In genomic region chrX:115912372-115912897, GRCh38 we compare ENCODE assay signal across 10 cellular contexts.
DNase-seq lines count a peak whose midpoint lies in the region; ATAC-seq and TF ChIP-seq lines count a peak whose summit lies in the region.
"Had no signal": no experiment of that assay in that cellular context is flagged by ENCODE, and none has a peak within 500 bp of the region (broad histone marks: within the 10 kb centered on the region; RNA-seq: fewer than 3 reads in every experiment).

No MANE protein-coding gene starts in this region.

- peak; percentile 96 for ATAC-seq in GM18508 (IDR thresholded peaks at IDR 0.05; ENCODE audit: insufficient read depth, unreplicated experiment)

- no peaks in the 10 kb centered on the region for H3K36me3 ChIP-seq in H7 (replicated peaks; ENCODE audit: control insufficient read depth, insufficient read depth, low read length)
- no peaks in the 10 kb centered on the region for H3K36me3 ChIP-seq in KMS-11 (ENCODE audit: insufficient read depth)

- DNase-seq in H7 (peak; percentile 25), iris pigment epithelial cell (ENCODE audit: low read depth) (peak; percentile 22), NCI-H526 treated with DMSO at 0.1 percent for 48 hours (lab: John Stamatoyannopoulos, UW) (no peak), SIG-M5 treated with dmso at 0.1 percent for 504 hours (lab: John Stamatoyannopoulos, UW; ENCODE audit: unreplicated experiment) (no peak), NCI-H2171 (lab: John Stamatoyannopoulos, UW) (no peak), DMS79 treated with DMSO at 0.1 percent for 48 hours (lab: John Stamatoyannopoulos, UW) (no peak)
- DNase-seq: effector memory CD4-positive, alpha-beta T cell; T1000 had no signal

- no peaks in the 10 kb centered on the region for H4K20me1 ChIP-seq in KMS-11 (ENCODE audit: insufficient read depth)

- H3K79me2 ChIP-seq in KMS-11 (ENCODE audit: insufficient read depth, low read depth) = peaks cover 8% of the 10 kb centered on the region; the same call in 1 of the 2 replicates

- H3K4me2 ChIP-seq in KMS-11 = peak overlapping the region; percentile 55; the same call in 1 of the 2 replicates

- no peak overlapping the region for H2AFZ ChIP-seq in KMS-11 (ENCODE audit: low read depth)

- H3K27ac ChIP-seq in KMS-11 = peak overlapping the region; percentile 22; the same call in 1 of the 2 replicates

- no peak overlapping the region for H3K9ac ChIP-seq in KMS-11

- H3K4me3 ChIP-seq in H7 (ENCODE audit: insufficient read depth, low read depth, low read length) (no peak overlapping the region), KMS-11 (IDR thresholded peaks at IDR 0.05; ENCODE audit: insufficient read depth, low read depth, low read length) (no peak overlapping the region)

- H3K4me1 ChIP-seq in KMS-11 (ENCODE audit: low read depth, poor library complexity, severe bottlenecking) = peaks cover 29% of the 10 kb centered on the region

- H3K27me3 ChIP-seq in H7 (ENCODE audit: control insufficient read depth, insufficient read depth, low read length) (no peaks in the 10 kb centered on the region), KMS-11 (ENCODE audit: insufficient read depth, low read depth) (no peaks in the 10 kb centered on the region)

- TF ChIP-seq CTCF in KMS-11 (conservative IDR thresholded peaks at IDR 0.05; ENCODE audit: low read depth, low read length) = peak; percentile 67; the same call in 1 of the 2 replicates

Comparison
In these comparisons a context has a peak if more than half of its experiments do, and no peak if none do; other contexts are left out.
1. DNase-seq: peak in H7 (single experiment) and iris pigment epithelial cell (single experiment); none in NCI-H526 treated with DMSO at 0.1 percent for 48 hours (single experiment), SIG-M5 treated with dmso at 0.1 percent for 504 hours (single experiment), NCI-H2171 (single experiment) and DMS79 treated with DMSO at 0.1 percent for 48 hours (single experiment).